Comparison of ENCODE assay signal across 19 cellular contexts in the genomic region with DNA sequence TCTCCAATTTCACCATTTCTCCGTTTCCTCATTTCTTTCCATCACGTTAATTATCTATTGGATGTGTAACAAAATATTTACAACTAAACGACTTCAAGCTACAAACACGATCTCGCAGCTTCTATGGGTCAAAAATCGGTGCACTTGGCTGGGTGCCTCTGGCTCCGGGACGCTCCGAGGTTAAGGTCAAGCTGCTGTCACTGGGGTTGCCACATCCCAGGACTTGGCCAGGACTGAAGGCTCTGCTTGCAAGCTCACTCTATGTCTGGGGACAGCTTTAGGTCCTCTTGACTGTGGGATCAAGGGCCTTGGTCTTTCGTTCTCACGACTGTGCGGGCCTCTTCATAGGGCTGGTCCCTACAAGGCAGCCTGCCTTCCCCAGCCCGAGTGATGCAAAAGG.
DNase-seq lines count a peak whose midpoint lies in the region; ATAC-seq, FAIRE-seq and TF ChIP-seq lines count a peak whose summit lies in the region.
"Had no signal": no experiment of that assay in that cellular context is flagged by ENCODE, and none has a peak within 500 bp of the region (broad histone marks: within the 10 kb centered on the region; RNA-seq: fewer than 3 reads in every experiment).

No MANE protein-coding gene starts in this region.

- no peak for ATAC-seq in HepG2
- no peak for ATAC-seq in stimulated activated naive B cell treated with anti-CD40 and anti-IgM and Interleukin-4, amounts not matched to agents 10 μg/mL and 1 μg/mL and 100 μg/mL, for 72 hours (replicated peaks)
- ATAC-seq: CD8-positive, alpha-beta T cell had no signal

- in situ Hi-C loops in HepG2 (cut with HindIII; ENCODE audit: extremely low pct_ligation_motif_present, low pct_unique_long_range_greater_than_20kb) = no loop called here

- no peak for TF ChIP-seq POLR2A in HepG2 (IDR thresholded peaks at IDR 0.05; ENCODE audit: insufficient read depth in 1 of 2, low read depth in 2 of 2, low read length in 2 of 2)

- H3K9me3 Mint-ChIP-seq in nephron = no peaks in the 10 kb centered on the region
- H3K9me3 Mint-ChIP-seq in stimulated activated naive B cell treated with anti-CD40 and anti-IgM and Interleukin-4, amounts not matched to agents 10 μg/mL and 1 μg/mL and 100 μg/mL, for 72 hours = no peaks in the 10 kb centered on the region
- H3K9me3 Mint-ChIP-seq: CD14-positive monocyte; CD8-positive, alpha-beta T cell; H9 had no signal

- TF ChIP-seq EP300 in HepG2 (IDR thresholded peaks at IDR 0.05; ENCODE audit: low read depth in 2 of 2, low read length in 2 of 2) (no peak), HepG2 (CRISPR knock-in tag; IDR thresholded peaks at IDR 0.05; ENCODE audit: borderline replicate concordance) (no peak)

- H3K36me3 ChIP-seq in liver (ENCODE audit: control insufficient read depth in 4 of 4, insufficient read depth in 3 of 4, low read depth in 1 of 4, low read length in 3 of 4) (no peaks in the 10 kb centered on the region), HepG2 (replicated peaks in 1 of 2; ENCODE audit: control insufficient read depth in 1 of 2, insufficient read depth in 2 of 2, low read length in 2 of 2) (no peaks in the 10 kb centered on the region), kidney (ENCODE audit: control insufficient read depth in 1 of 2, insufficient read depth in 2 of 2, low read length in 2 of 2) (no peaks in the 10 kb centered on the region)

- no peaks in the 10 kb centered on the region for H4K20me1 ChIP-seq in HepG2 (ENCODE audit: insufficient read depth, low read length)

- no peaks in the 10 kb centered on the region for H3K27me3 Mint-ChIP-seq in nephron (ENCODE audit: low read depth)
- peaks cover 5 to 10% of the 10 kb centered on the region in 2 donors for H3K27me3 Mint-ChIP-seq in stimulated activated naive B cell treated with anti-CD40 and anti-IgM and Interleukin-4, amounts not matched to agents 10 μg/mL and 1 μg/mL and 100 μg/mL, for 72 hours

- peak overlapping the region in 2 of 3 experiments; percentile 85 to 87 for H3K27ac Mint-ChIP-seq in nephron
- no peak overlapping the region for H3K27ac Mint-ChIP-seq in stimulated activated naive B cell treated with anti-CD40 and anti-IgM and Interleukin-4, amounts not matched to agents 10 μg/mL and 1 μg/mL and 100 μg/mL, for 72 hours
- H3K27ac Mint-ChIP-seq: CD14-positive monocyte; CD8-positive, alpha-beta T cell; H9 had no signal

- no peaks in the 10 kb centered on the region for H3K79me2 ChIP-seq in HepG2 (ENCODE audit: insufficient read depth, low read length)

- DNase-seq in HepG2 (ENCODE audit: low spot score) (no peak), kidney (peak; percentile 92), T-helper 1 cell (no peak), ecto neural progenitor cell (ENCODE audit: low spot score) (no peak)
- DNase-seq in stimulated activated naive B cell treated with anti-CD40 and anti-IgM and Interleukin-4, amounts not matched to agents 10 μg/mL and 1 μg/mL and 100 μg/mL, for 72 hours = no peak
- DNase-seq: CD8-positive, alpha-beta T cell; COR-L47; DMS153; DMS79 treated with DMSO at 0.1 percent for 48 hours; EL; GOT3; H9 had no signal

- H3K4me2 ChIP-seq in HepG2 (ENCODE audit: low read depth, low read length) = no peak overlapping the region

- CTCF ChIA-PET in HepG2 (lab: Yijun Ruan, JAX; ENCODE audit: low intra/inter-chr PET ratio, low total read pairs) = no interaction called here

- intact Hi-C loops in HepG2 (cut with micrococcal nuclease; ENCODE audit: unreplicated experiment) = no loop called here
- intact Hi-C loops in kidney (cut with DNase I) = no loop called here

- H3K4me1 ChIP-seq in liver (ENCODE audit: control insufficient read depth in 4 of 4, insufficient read depth in 4 of 4, low read length in 3 of 4) = peaks cover 3 to 12% (median 6%) of the 10 kb centered on the region in 4 donors
- H3K4me1 ChIP-seq in HepG2 (ENCODE audit: insufficient read depth, low read length) = no peaks in the 10 kb centered on the region
- H3K4me1 ChIP-seq in kidney (ENCODE audit: control insufficient read depth in 1 of 2, insufficient read depth in 1 of 2, low read depth in 1 of 2, low read length in 2 of 2) = peaks cover 0 to 2% of the 10 kb centered on the region in 2 donors

- H3K9ac ChIP-seq in liver (ENCODE audit: low read depth in 1 of 2, low read length in 2 of 2) (no peak overlapping the region), HepG2 (ENCODE audit: insufficient read depth, low read depth, low read length) (no peak overlapping the region), kidney (ENCODE audit: low read length in 2 of 2) (no peak overlapping the region)

- no peak overlapping the region for H2AFZ ChIP-seq in HepG2 (ENCODE audit: low read length)

- H3K9me3 ChIP-seq in liver (ENCODE audit: control insufficient read depth in 4 of 4, low read length in 3 of 4) = no peaks in the 10 kb centered on the region
- H3K9me3 ChIP-seq in HepG2 (ENCODE audit: low read length) = no peaks in the 10 kb centered on the region
- H3K9me3 ChIP-seq in kidney (ENCODE audit: control insufficient read depth in 1 of 2, low read length in 2 of 2) = no peaks in the 10 kb centered on the region

- H3K27me3 ChIP-seq in liver (ENCODE audit: control insufficient read depth in 4 of 4, insufficient read depth in 4 of 4, low read length in 3 of 4) (no peaks in the 10 kb centered on the region), HepG2 (ENCODE audit: control insufficient read depth in 1 of 2, insufficient read depth in 2 of 2, low read length in 2 of 2) (no peaks in the 10 kb centered on the region; a peak in 1 of 5 replicates)

- H3K36me3 Mint-ChIP-seq in nephron (ENCODE audit: low read depth) = no peaks in the 10 kb centered on the region
- H3K36me3 Mint-ChIP-seq in stimulated activated naive B cell treated with anti-CD40 and anti-IgM and Interleukin-4, amounts not matched to agents 10 μg/mL and 1 μg/mL and 100 μg/mL, for 72 hours = no peaks in the 10 kb centered on the region
- H3K36me3 Mint-ChIP-seq: CD14-positive monocyte; CD8-positive, alpha-beta T cell had no signal

- TF ChIP-seq RAD21 in liver (IDR thresholded peaks at IDR 0.05) = peak in 1 of 2 donors; percentile 42
- no peak for TF ChIP-seq RAD21 in HepG2 (CRISPR knock-in tag; IDR thresholded peaks at IDR 0.05)

- no TSS peak for BruUV-seq in HepG2 (replicated peaks; lab: Mats Ljungman, UMichigan)

- H3K4me3 Mint-ChIP-seq in nephron = peak overlapping the region in 1 of 3 experiments; percentile 1
- H3K4me3 Mint-ChIP-seq in stimulated activated naive B cell treated with anti-CD40 and anti-IgM and Interleukin-4, amounts not matched to agents 10 μg/mL and 1 μg/mL and 100 μg/mL, for 72 hours = no peak overlapping the region
- H3K4me3 Mint-ChIP-seq: CD14-positive monocyte; CD8-positive, alpha-beta T cell; H9 had no signal

- WGBS in liver = 33% methylated on average over 13 of the region's 13 CpGs
- WGBS in HepG2 (ENCODE audit: low lambda C conversion rate) = 11% methylated on average over 11 of the region's 13 CpGs

- TF ChIP-seq CTCF in liver (IDR thresholded peaks at IDR 0.05; ENCODE audit: low read depth, low read length, missing input control) (no peak), HepG2 (CRISPR knock-in tag; IDR thresholded peaks at IDR 0.05) (no peak), kidney (IDR thresholded peaks at IDR 0.05; ENCODE audit: borderline replicate concordance, extremely low read depth, insufficient read depth) (no peak), nephron (IDR thresholded peaks at IDR 0.05; ENCODE audit: unreplicated experiment in 3 of 3) (no peak)

- POLR2A ChIA-PET in HepG2 (lab: Yijun Ruan, JAX) = no interaction called here

- H3K27ac ChIP-seq in liver (ENCODE audit: low read depth in 1 of 2, low read length in 2 of 2) (no peak overlapping the region), HepG2 (ENCODE audit: extremely low read length, insufficient read depth, low read length) (no peak overlapping the region), kidney (ENCODE audit: low read depth in 2 of 2, low read length in 2 of 2) (no peak overlapping the region)

- FAIRE-seq in HepG2 (lab: Jason Lieb, UNC) = no peak
- no peak for FAIRE-seq in kidney (lab: Jason Lieb, UNC)
- FAIRE-seq: D721Med, G401.6, GM12892, GM19239 had no signal

- H3K4me1 Mint-ChIP-seq in nephron = peaks cover 60% of the 10 kb centered on the region
- H3K4me1 Mint-ChIP-seq in stimulated activated naive B cell treated with anti-CD40 and anti-IgM and Interleukin-4, amounts not matched to agents 10 μg/mL and 1 μg/mL and 100 μg/mL, for 72 hours = no peaks in the 10 kb centered on the region
- H3K4me1 Mint-ChIP-seq: CD14-positive monocyte had no signal

- H3K4me3 ChIP-seq in liver (ENCODE audit: low read depth in 1 of 3, low read length in 3 of 3) = no peak overlapping the region
- H3K4me3 ChIP-seq in HepG2 (replicated peaks in 1 of 3; ENCODE audit: insufficient read depth in 1 of 3, low read depth in 2 of 3, low read length in 3 of 3) = no peak overlapping the region
- H3K4me3 ChIP-seq in kidney (ENCODE audit: low read length in 2 of 2) = no peak overlapping the region

TF ChIP-seq in HepG2, 621 proteins besides CTCF, POLR2A, EP300 and RAD21:
- TF ChIP-seq TCF7L2 (IDR thresholded peaks at IDR 0.05; ENCODE audit: low read depth, low read length) = no peak
- TF ChIP-seq SMAD1 (CRISPR knock-in tag; IDR thresholded peaks at IDR 0.05; ENCODE audit: borderline replicate concordance, low read depth) = no peak
- TF ChIP-seq GATAD2A (CRISPR knock-in tag; IDR thresholded peaks at IDR 0.05) = no peak
- TF ChIP-seq ZNF180 (CRISPR knock-in tag; IDR thresholded peaks at IDR 0.05; ENCODE audit: borderline replicate concordance, low read depth) = no peak
- TF ChIP-seq, protein P1, sequence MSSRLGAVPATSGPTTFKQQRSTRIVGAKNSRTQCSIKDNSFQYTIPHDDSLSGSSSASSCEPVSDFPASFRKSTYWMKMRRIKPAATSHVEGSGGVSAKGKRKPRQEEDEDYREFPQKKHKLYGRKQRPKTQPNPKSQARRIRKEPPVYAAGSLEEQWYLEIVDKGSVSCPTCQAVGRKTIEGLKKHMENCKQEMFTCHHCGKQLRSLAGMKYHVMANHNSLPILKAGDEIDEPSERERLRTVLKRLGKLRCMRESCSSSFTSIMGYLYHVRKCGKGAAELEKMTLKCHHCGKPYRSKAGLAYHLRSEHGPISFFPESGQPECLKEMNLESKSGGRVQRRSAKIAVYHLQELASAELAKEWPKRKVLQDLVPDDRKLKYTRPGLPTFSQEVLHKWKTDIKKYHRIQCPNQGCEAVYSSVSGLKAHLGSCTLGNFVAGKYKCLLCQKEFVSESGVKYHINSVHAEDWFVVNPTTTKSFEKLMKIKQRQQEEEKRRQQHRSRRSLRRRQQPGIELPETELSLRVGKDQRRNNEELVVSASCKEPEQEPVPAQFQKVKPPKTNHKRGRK (CRISPR knock-in tag; IDR thresholded peaks at IDR 0.05) = no peak
- TF ChIP-seq MEF2D (CRISPR knock-in tag; IDR thresholded peaks at IDR 0.05) = no peak
- TF ChIP-seq KLF16 (CRISPR knock-in tag; IDR thresholded peaks at IDR 0.05) = no peak
